In genomic region chr20:50308513-50309279, GRCh38 we compare ENCODE assay signal across 8 cellular contexts.
A peak's percentile ranks its signal among the peaks of the same experiment; 100 is the strongest.
DNase-seq lines count a peak whose midpoint lies in the region; ATAC-seq and TF ChIP-seq lines count a peak whose summit lies in the region.

No MANE protein-coding gene starts in this region.

- 13% methylated on average over 20 of the region's 20 CpGs for WGBS in liver
- 22% methylated on average over 16 of the region's 20 CpGs for WGBS in suprapubic skin

- 0 out of 2 replicates have a peak, but pooled peaks have one; percentile 8 for TF ChIP-seq CTCF in BE2C (IDR thresholded peaks at IDR 0.05; ENCODE audit: low read depth, low read length)
- TF ChIP-seq CTCF in liver (IDR thresholded peaks at IDR 0.05; ENCODE audit: low read depth, low read length, missing input control) = no peak
- TF ChIP-seq CTCF in suprapubic skin (IDR thresholded peaks at IDR 0.05) = no peak

- H3K9me3 ChIP-seq in BE2C (no peaks in the 10 kb centered on the region), liver (ENCODE audit: control insufficient read depth in 4 of 4, low read length in 3 of 4) (no peaks in the 10 kb centered on the region), suprapubic skin (no peaks in the 10 kb centered on the region)

- no peaks in the 10 kb centered on the region for H3K36me3 ChIP-seq in BE2C
- no peaks in the 10 kb centered on the region for H3K36me3 ChIP-seq in liver (ENCODE audit: control insufficient read depth in 4 of 4, insufficient read depth in 3 of 4, low read depth in 1 of 4, low read length in 3 of 4)
- H3K36me3 ChIP-seq in suprapubic skin = no peaks in the 10 kb centered on the region

- H3K27ac ChIP-seq in liver (ENCODE audit: low read depth in 1 of 2, low read length in 2 of 2) = peak overlapping the region; percentile 98 to 99
- H3K27ac ChIP-seq in suprapubic skin = peak overlapping the region; percentile 91

- DNase-seq in BE2C = peak; percentile 89
- peak; percentile 68 to 69 for DNase-seq in NOMO-1 (lab: John Stamatoyannopoulos, UW; ENCODE audit: unreplicated experiment in 2 of 2)
- peak; percentile 95 for DNase-seq in dedifferentiated amniotic fluid mesenchymal stem cell (ENCODE audit: extremely low spot score)
- peak; percentile 96 for DNase-seq in suprapubic skin (ENCODE audit: low spot score in 2 of 2)
- DNase-seq in LoVo (ENCODE audit: low spot score) = no peak
- DNase-seq in stimulated activated CD4-positive, alpha-beta T cell treated with anti-CD3 and anti-CD28 coated beads, Interleukin-4, amount 100 ng/mL, for 24 hours = no peak

- peak in 1 of 2 donors; percentile 66 for TF ChIP-seq RAD21 in liver (IDR thresholded peaks at IDR 0.05)

- ATAC-seq in GM21737 (IDR thresholded peaks at IDR 0.05; ENCODE audit: unreplicated experiment) = no peak

- TF ChIP-seq POLR2A in suprapubic skin (IDR thresholded peaks at IDR 0.05) = peak in 1 of 2 donors; percentile 62

- no peaks in the 10 kb centered on the region for H3K27me3 ChIP-seq in BE2C
- H3K27me3 ChIP-seq in liver (ENCODE audit: control insufficient read depth in 4 of 4, insufficient read depth in 4 of 4, low read length in 3 of 4) = no peaks in the 10 kb centered on the region
- no peaks in the 10 kb centered on the region for H3K27me3 ChIP-seq in suprapubic skin

- H3K4me3 ChIP-seq in BE2C (ENCODE audit: low read depth, low read length) (peak overlapping the region; percentile 47), liver (ENCODE audit: low read depth in 1 of 3, low read length in 3 of 3) (peak overlapping the region in 1 of 3 donors; percentile 10), suprapubic skin (no peak overlapping the region)

- H3K9ac ChIP-seq in liver (ENCODE audit: low read depth in 1 of 2, low read length in 2 of 2) = peak overlapping the region; percentile 65 to 94

- TF ChIP-seq EP300 in suprapubic skin (IDR thresholded peaks at IDR 0.05) = peak; percentile 33

- H3K4me1 ChIP-seq in BE2C (peaks cover 46% of the 10 kb centered on the region), liver (ENCODE audit: control insufficient read depth in 4 of 4, insufficient read depth in 4 of 4, low read length in 3 of 4) (peaks cover 22 to 67% (median 42%) of the 10 kb centered on the region in 4 donors), suprapubic skin (peaks cover 79% of the 10 kb centered on the region)

TF ChIP-seq in liver, 16 proteins besides CTCF, POLR2A, EP300 and RAD21:
- peak; percentile 16 for TF ChIP-seq YY1 (IDR thresholded peaks at IDR 0.05)
- TF ChIP-seq, protein P1, sequence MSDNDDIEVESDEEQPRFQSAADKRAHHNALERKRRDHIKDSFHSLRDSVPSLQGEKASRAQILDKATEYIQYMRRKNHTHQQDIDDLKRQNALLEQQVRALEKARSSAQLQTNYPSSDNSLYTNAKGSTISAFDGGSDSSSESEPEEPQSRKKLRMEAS (IDR thresholded peaks at IDR 0.05) = peak; percentile 47
- peak; percentile 18 for TF ChIP-seq FOXA1 (IDR thresholded peaks at IDR 0.05)
- TF ChIP-seq GABPA (IDR thresholded peaks at IDR 0.05 in 1 of 2, conservative IDR thresholded peaks at IDR 0.05 in 1 of 2) = no peak
- no peak for TF ChIP-seq FOXA2 (IDR thresholded peaks at IDR 0.05)
- TF ChIP-seq JUND (IDR thresholded peaks at IDR 0.05) = peak; percentile 20 to 68
- peak; percentile 72 to 83 for TF ChIP-seq RXRA (IDR thresholded peaks at IDR 0.05)
- peak; percentile 40 to 62 for TF ChIP-seq HNF4A (conservative IDR thresholded peaks at IDR 0.05)
- no peak for TF ChIP-seq HNF4G (IDR thresholded peaks at IDR 0.05)
- peak; percentile 83 for TF ChIP-seq NR2F2 (IDR thresholded peaks at IDR 0.05)
- TF ChIP-seq REST (IDR thresholded peaks at IDR 0.05) = no peak
- TF ChIP-seq, protein P2, sequence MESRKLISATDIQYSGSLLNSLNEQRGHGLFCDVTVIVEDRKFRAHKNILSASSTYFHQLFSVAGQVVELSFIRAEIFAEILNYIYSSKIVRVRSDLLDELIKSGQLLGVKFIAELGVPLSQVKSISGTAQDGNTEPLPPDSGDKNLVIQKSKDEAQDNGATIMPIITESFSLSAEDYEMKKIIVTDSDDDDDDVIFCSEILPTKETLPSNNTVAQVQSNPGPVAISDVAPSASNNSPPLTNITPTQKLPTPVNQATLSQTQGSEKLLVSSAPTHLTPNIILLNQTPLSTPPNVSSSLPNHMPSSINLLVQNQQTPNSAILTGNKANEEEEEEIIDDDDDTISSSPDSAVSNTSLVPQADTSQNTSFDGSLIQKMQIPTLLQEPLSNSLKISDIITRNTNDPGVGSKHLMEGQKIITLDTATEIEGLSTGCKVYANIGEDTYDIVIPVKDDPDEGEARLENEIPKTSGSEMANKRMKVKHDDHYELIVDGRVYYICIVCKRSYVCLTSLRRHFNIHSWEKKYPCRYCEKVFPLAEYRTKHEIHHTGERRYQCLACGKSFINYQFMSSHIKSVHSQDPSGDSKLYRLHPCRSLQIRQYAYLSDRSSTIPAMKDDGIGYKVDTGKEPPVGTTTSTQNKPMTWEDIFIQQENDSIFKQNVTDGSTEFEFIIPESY (IDR thresholded peaks at IDR 0.05) = no peak
- TF ChIP-seq ATF3 (IDR thresholded peaks at IDR 0.05) = no peak
- TF ChIP-seq TAF1 (conservative IDR thresholded peaks at IDR 0.05) = no peak
- peak in 1 of 2 donors; percentile 60 for TF ChIP-seq EGR1 (IDR thresholded peaks at IDR 0.05; ENCODE audit: low read depth in 2 of 2)
- peak; percentile 66 for TF ChIP-seq SP1 (IDR thresholded peaks at IDR 0.05)

Comparison
In these comparisons a context has a peak if more than half of its experiments do, and no peak if none do; other contexts are left out.
1. DNase-seq: peak in BE2C (single experiment), NOMO-1 (2 of 2), dedifferentiated amniotic fluid mesenchymal stem cell (single experiment) and suprapubic skin (2 of 2); none in LoVo (single experiment) and stimulated activated CD4-positive, alpha-beta T cell treated with anti-CD3 and anti-CD28 coated beads, Interleukin-4, amount 100 ng/mL, for 24 hours (single experiment).